ENCODE assay signal across 8 cellular contexts in the genomic region with DNA sequence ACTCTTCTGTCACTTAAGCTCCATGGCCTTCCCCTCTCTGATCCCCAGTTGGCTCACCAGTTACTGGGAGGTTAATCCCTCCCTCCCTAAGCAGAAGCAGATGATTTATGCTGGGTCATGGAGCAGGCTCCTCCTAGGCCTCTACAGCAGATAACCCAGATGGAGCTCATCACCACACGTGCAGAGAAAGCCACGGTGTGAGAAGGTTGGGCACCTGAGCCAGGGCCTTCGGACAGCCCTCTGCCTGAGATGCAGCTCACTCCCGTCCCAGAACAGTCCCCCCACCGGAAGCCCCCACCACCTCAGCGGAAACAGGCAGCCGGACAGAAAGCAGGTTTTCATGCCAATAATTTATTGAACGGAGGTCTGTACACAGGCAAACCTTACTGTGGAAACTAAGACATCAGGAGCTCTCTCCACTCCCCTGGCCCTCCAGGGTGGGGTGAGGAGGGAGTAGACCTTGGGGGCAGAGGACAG. TPM values are rescaled to one million over a fixed set of nuclear protein-coding genes. Genes with fewer than 3 reads are reported as not detected.
DNase-seq lines count a peak whose midpoint lies in the region; ATAC-seq lines count a peak whose summit lies in the region.
"Had no signal": no experiment of that assay in that cellular context is flagged by ENCODE, and none has a peak within 500 bp of the region (broad histone marks: within the 10 kb centered on the region; RNA-seq: fewer than 3 reads in every experiment).

No MANE protein-coding gene starts in this region.

- no peak overlapping the region for H3K4me3 Mint-ChIP-seq in activated naive CD4-positive, alpha-beta T cell treated with anti-CD3 and anti-CD28 coated beads for 36 hours
- H3K4me3 Mint-ChIP-seq in stimulated activated effector memory CD8-positive, alpha-beta T cell treated with anti-CD3 and anti-CD28 coated beads, Interleukin-12 subunit alpha, Interleukin-12 subunit beta, amount 100 ng/mL, for 72 hours, result no peak overlapping the region
- H3K4me3 Mint-ChIP-seq: naive B cell had no signal

- CTCF ChIA-PET in activated naive CD4-positive, alpha-beta T cell treated with anti-CD3 and anti-CD28 coated beads for 36 hours (lab: Charles Lee), result interaction anchor here (1.2 to 3.3 kb wide), 3 partner anchors 13 to 67 kb away, joined by 3 to 8 read pairs (median 3); no protein-coding TSS in a partner anchor

- no peak for ATAC-seq in stimulated activated effector memory CD8-positive, alpha-beta T cell treated with anti-CD3 and anti-CD28 coated beads, Interleukin-12 subunit alpha, Interleukin-12 subunit beta, amount 100 ng/mL, for 72 hours

- H3K9me3 Mint-ChIP-seq in activated naive CD4-positive, alpha-beta T cell treated with anti-CD3 and anti-CD28 coated beads for 36 hours, result no peaks in the 10 kb centered on the region
- no peaks in the 10 kb centered on the region for H3K9me3 Mint-ChIP-seq in stimulated activated effector memory CD8-positive, alpha-beta T cell treated with anti-CD3 and anti-CD28 coated beads, Interleukin-12 subunit alpha, Interleukin-12 subunit beta, amount 100 ng/mL, for 72 hours
- H3K9me3 Mint-ChIP-seq: naive B cell had no signal

- H3K27ac Mint-ChIP-seq in activated naive CD4-positive, alpha-beta T cell treated with anti-CD3 and anti-CD28 coated beads for 36 hours, result peak overlapping the region; percentile 34
- peak overlapping the region; percentile 89 for H3K27ac Mint-ChIP-seq in stimulated activated effector memory CD8-positive, alpha-beta T cell treated with anti-CD3 and anti-CD28 coated beads, Interleukin-12 subunit alpha, Interleukin-12 subunit beta, amount 100 ng/mL, for 72 hours

- H3K27me3 Mint-ChIP-seq in activated naive CD4-positive, alpha-beta T cell treated with anti-CD3 and anti-CD28 coated beads for 36 hours (ENCODE audit: low read depth), result no peaks in the 10 kb centered on the region
- H3K27me3 Mint-ChIP-seq: naive B cell had no signal

- peaks cover 27% of the 10 kb centered on the region for H3K36me3 Mint-ChIP-seq in activated naive CD4-positive, alpha-beta T cell treated with anti-CD3 and anti-CD28 coated beads for 36 hours (ENCODE audit: low read depth)
- H3K36me3 Mint-ChIP-seq in stimulated activated effector memory CD8-positive, alpha-beta T cell treated with anti-CD3 and anti-CD28 coated beads, Interleukin-12 subunit alpha, Interleukin-12 subunit beta, amount 100 ng/mL, for 72 hours, result peaks cover 97% of the 10 kb centered on the region

- H3K27ac ChIP-seq in angular gyrus (ENCODE audit: low read depth, low read length), result peak overlapping the region; percentile 12
- H3K27ac ChIP-seq: gastrocnemius medialis had no signal

- intact Hi-C loops in activated naive CD4-positive, alpha-beta T cell treated with anti-CD3 and anti-CD28 coated beads for 36 hours (cut with micrococcal nuclease), result no loop called here

- no peak for DNase-seq in activated naive CD4-positive, alpha-beta T cell treated with anti-CD3 and anti-CD28 coated beads for 36 hours
- DNase-seq in activated naive CD4-positive, alpha-beta T cell (lab: John Stamatoyannopoulos, UW), result no peak
- no peak for DNase-seq in stimulated activated effector memory CD8-positive, alpha-beta T cell treated with anti-CD3 and anti-CD28 coated beads, Interleukin-12 subunit alpha, Interleukin-12 subunit beta, amount 100 ng/mL, for 72 hours (ENCODE audit: low spot score in 2 of 2)
- DNase-seq in NCI-H1417 (lab: John Stamatoyannopoulos, UW) (no peak), NCI-H774 (lab: John Stamatoyannopoulos, UW) (no peak)
- DNase-seq: gastrocnemius medialis, naive B cell had no signal

- H3K4me1 Mint-ChIP-seq in activated naive CD4-positive, alpha-beta T cell treated with anti-CD3 and anti-CD28 coated beads for 36 hours (ENCODE audit: low read depth), result peaks cover 31% of the 10 kb centered on the region
- H3K4me1 Mint-ChIP-seq in stimulated activated effector memory CD8-positive, alpha-beta T cell treated with anti-CD3 and anti-CD28 coated beads, Interleukin-12 subunit alpha, Interleukin-12 subunit beta, amount 100 ng/mL, for 72 hours, result peaks cover 39% of the 10 kb centered on the region

RNA-seq across cellular contexts. Expression of a gene that starts 9.8 kb away (rescaled TPM):
- total RNA-seq in activated naive CD4-positive, alpha-beta T cell treated with anti-CD3 and anti-CD28 coated beads for 36 hours, result 10 to 100 TPM; 11.5 to 11.6 TPM

RNA-seq across cellular contexts. Expression of a gene that starts 12.4 kb away (rescaled TPM):
- total RNA-seq in activated naive CD4-positive, alpha-beta T cell treated with anti-CD3 and anti-CD28 coated beads for 36 hours, result 10 to 100 TPM; 24.8 to 26.0 TPM

RNA-seq across cellular contexts. Expression of a gene that starts 12.5 kb away (rescaled TPM):
- total RNA-seq in activated naive CD4-positive, alpha-beta T cell treated with anti-CD3 and anti-CD28 coated beads for 36 hours, result 10 to 100 TPM; 31.1 to 33.8 TPM

RNA-seq across cellular contexts. Expression of a gene that starts 25.0 kb away (rescaled TPM):
- total RNA-seq in activated naive CD4-positive, alpha-beta T cell treated with anti-CD3 and anti-CD28 coated beads for 36 hours, result 10 to 100 TPM; 52.4 to 55.6 TPM

RNA-seq across cellular contexts. Expression of a gene that starts 39.2 kb away (rescaled TPM):
- 10 to 100 TPM; 60.2 to 61.5 TPM for total RNA-seq in activated naive CD4-positive, alpha-beta T cell treated with anti-CD3 and anti-CD28 coated beads for 36 hours
